In the genomic region with DNA sequence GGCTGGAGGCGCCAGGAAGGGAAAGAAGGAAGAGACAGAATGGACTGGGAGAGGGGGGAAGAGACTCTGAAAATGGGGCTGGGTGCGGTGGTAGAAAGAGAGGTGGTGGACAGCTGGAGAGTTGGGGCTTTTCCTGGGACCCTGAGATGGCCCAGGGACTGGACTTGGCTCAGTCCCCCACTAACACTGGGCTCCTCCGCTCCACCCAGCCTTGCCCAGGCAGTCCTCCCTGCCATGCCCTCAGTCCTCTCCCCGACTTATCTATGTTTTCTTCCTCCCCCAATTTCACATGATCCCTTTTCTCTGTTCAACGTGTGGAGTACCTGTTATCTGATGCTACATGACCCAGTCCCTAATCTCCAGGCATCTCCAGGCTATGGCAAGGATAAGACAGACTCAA, we compare ENCODE assay signal across 25 cellular contexts. TPM values are rescaled to one million over a fixed set of nuclear protein-coding genes. Genes with fewer than 3 reads are reported as not detected.
"Had no signal": no experiment of that assay in that cellular context is flagged by ENCODE, and none has a peak within 500 bp of the region (broad histone marks: within the 10 kb centered on the region; RNA-seq: fewer than 3 reads in every experiment).

No MANE protein-coding gene starts in this region.

- H3K9me3 ChIP-seq: esophagus muscularis mucosa, gastrocnemius medialis, neutrophil, ovary, right lobe of liver, spleen, tibial artery had no signal

- H3K27ac ChIP-seq: epithelial cell of prostate, esophagus muscularis mucosa, gastrocnemius medialis, neutrophil, ovary, right lobe of liver, spleen, tibial artery had no signal

- H3K4me1 Mint-ChIP-seq: immature natural killer cell; nephron; stimulated activated memory B cell treated with anti-CD40 and anti-IgM and Interleukin-4, amounts not matched to agents 10 μg/mL and 1 μg/mL and 100 μg/mL, for 72 hours had no signal

- H3K4me3 ChIP-seq: esophagus muscularis mucosa, gastrocnemius medialis, ovary, right lobe of liver, spleen, tibial artery had no signal

- ATAC-seq: effector memory CD8-positive, alpha-beta T cell; gastrocnemius medialis; stimulated activated memory B cell treated with anti-CD40 and anti-IgM and Interleukin-4, amounts not matched to agents 10 μg/mL and 1 μg/mL and 100 μg/mL, for 72 hours had no signal

- DNase-seq: cerebellar nuclear complex; effector memory CD8-positive, alpha-beta T cell; gastrocnemius medialis; immature natural killer cell; mesendoderm; naive B cell; ovary; right lobe of liver; spleen; stimulated activated CD4-positive, alpha-beta T cell treated with anti-CD3 and anti-CD28 coated beads, Interleukin-15, amount 100 ng/mL, for 24 hours; stimulated activated CD4-positive, alpha-beta T cell treated with anti-CD3 and anti-CD28 coated beads, Interleukin-1b, Interleukin-23, amount 100 ng/mL, for 48 hours; stimulated activated CD4-positive, alpha-beta T cell treated with anti-CD3 and anti-CD28 coated beads, Interleukin-4, amount 100 ng/mL, for 24 hours; tibial artery had no signal

- H3K36me3 ChIP-seq: esophagus muscularis mucosa, gastrocnemius medialis, neutrophil, ovary, right lobe of liver, spleen, tibial artery had no signal

- H3K4me1 ChIP-seq: gastrocnemius medialis, right lobe of liver, spleen, tibial artery had no signal

- H3K27me3 ChIP-seq: ovary had no signal

- H3K9me3 Mint-ChIP-seq: dendritic cell treated with granulocyte-macrophage colony-stimulating factor and Interleukin-4, amounts not matched to agents 40 ng/mL and 50 ng/mL, for 4 days; immature natural killer cell had no signal

- H3K36me3 Mint-ChIP-seq: immature natural killer cell; naive B cell; stimulated activated memory B cell treated with anti-CD40 and anti-IgM and Interleukin-4, amounts not matched to agents 10 μg/mL and 1 μg/mL and 100 μg/mL, for 72 hours had no signal

- H3K4me3 Mint-ChIP-seq: dendritic cell treated with granulocyte-macrophage colony-stimulating factor and Interleukin-4, amounts not matched to agents 40 ng/mL and 50 ng/mL, for 4 days; effector memory CD8-positive, alpha-beta T cell; immature natural killer cell; naive B cell; nephron; stimulated activated memory B cell treated with anti-CD40 and anti-IgM and Interleukin-4, amounts not matched to agents 10 μg/mL and 1 μg/mL and 100 μg/mL, for 72 hours; stimulated activated naive CD8-positive, alpha-beta T cell treated with anti-CD3 and anti-CD28 coated beads, Interleukin-15, Interleukin-2, amounts not matched to agents 100 ng/mL and 50 ng/mL, for 24 hours had no signal

- H3K27ac Mint-ChIP-seq: dendritic cell treated with granulocyte-macrophage colony-stimulating factor and Interleukin-4, amounts not matched to agents 40 ng/mL and 50 ng/mL, for 4 days; effector memory CD8-positive, alpha-beta T cell; immature natural killer cell; naive B cell; nephron; stimulated activated memory B cell treated with anti-CD40 and anti-IgM and Interleukin-4, amounts not matched to agents 10 μg/mL and 1 μg/mL and 100 μg/mL, for 72 hours; stimulated activated naive CD8-positive, alpha-beta T cell treated with anti-CD3 and anti-CD28 coated beads, Interleukin-15, Interleukin-2, amounts not matched to agents 100 ng/mL and 50 ng/mL, for 24 hours had no signal

RNA-seq across cellular contexts. Expression of gene HCN4, which starts 6.3 kb away (rescaled TPM):
- total RNA-seq: fibroblast of villous mesenchyme, gastrocnemius medialis, liver, lung microvascular endothelial cell, ovary, posterior vena cava, spleen had no signal
- polyA plus RNA-seq: immature natural killer cell, keratinocyte, liver, spleen had no signal
